Comparison of ENCODE assay signal across 9 cellular contexts in the genomic region with DNA sequence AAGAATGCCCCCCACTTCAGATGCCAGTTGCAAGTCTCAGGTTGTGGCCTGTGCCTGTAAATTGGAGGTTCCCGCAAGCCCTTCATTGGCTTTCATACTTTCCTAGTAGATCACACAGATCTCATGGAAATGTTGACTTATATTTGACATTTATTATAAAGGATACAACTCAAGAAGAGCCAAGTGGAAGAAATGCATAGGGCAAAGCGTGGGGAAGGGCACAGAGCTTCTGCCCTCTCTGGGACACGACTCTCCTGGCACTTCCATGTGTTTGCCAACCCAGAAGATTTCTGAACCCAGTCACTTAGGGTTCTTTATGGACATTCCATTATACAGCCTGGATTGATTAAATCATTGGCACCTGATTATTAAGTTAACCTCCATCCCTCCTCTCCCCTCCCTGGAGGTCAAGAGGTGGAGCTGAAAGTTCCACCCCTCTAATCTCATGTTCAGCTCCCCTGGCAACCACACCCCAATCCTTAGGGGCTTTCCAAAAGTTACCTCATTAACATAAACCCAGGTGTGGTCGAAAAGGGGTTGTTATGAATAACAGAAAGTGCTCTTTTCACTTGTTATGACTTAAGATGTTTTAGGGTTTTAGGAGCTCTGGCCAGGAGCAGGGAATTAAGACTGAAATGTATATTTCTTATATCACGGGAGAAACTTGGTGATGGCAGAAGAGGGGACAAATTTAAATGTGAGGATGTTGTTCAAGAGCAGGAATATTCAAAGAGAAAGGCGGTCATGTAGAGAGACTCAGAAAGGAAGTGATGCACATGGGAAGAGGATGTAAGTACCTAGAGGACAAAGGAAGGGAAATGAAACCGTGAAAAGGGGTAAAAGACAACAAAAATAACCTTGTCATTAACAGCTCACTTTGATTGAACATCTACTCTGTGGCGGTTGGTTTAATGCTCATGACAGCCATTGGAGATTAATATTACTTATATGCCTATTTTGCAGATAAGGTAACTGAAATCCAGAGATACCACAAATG. TPM values are rescaled to one million over a fixed set of nuclear protein-coding genes. Genes with fewer than 3 reads are reported as not detected.
DNase-seq lines count a peak whose midpoint lies in the region; ATAC-seq lines count a peak whose summit lies in the region.
"Had no signal": no experiment of that assay in that cellular context is flagged by ENCODE, and none has a peak within 500 bp of the region (broad histone marks: within the 10 kb centered on the region; RNA-seq: fewer than 3 reads in every experiment).

No MANE protein-coding gene starts in this region.

- H3K4me3 Mint-ChIP-seq in T-helper 17 cell, result peak overlapping the region; percentile 75
- H3K4me3 Mint-ChIP-seq in stimulated activated naive CD8-positive, alpha-beta T cell treated with anti-CD3 and anti-CD28 coated beads, Interleukin-15, Interleukin-2, amounts not matched to agents 100 ng/mL and 50 ng/mL, for 24 hours, result peak overlapping the region; percentile 73

- H3K36me3 Mint-ChIP-seq in T-helper 17 cell (ENCODE audit: low read depth), result peaks cover 30% of the 10 kb centered on the region
- peaks cover 85% of the 10 kb centered on the region for H3K36me3 Mint-ChIP-seq in stimulated activated naive CD8-positive, alpha-beta T cell treated with anti-CD3 and anti-CD28 coated beads, Interleukin-15, Interleukin-2, amounts not matched to agents 100 ng/mL and 50 ng/mL, for 24 hours (ENCODE audit: low read depth)

- peak; percentile 77 for ATAC-seq in HG02938 (IDR thresholded peaks at IDR 0.05; ENCODE audit: unreplicated experiment)
- ATAC-seq in T-helper 17 cell, result peak; percentile 91

- H3K9me3 ChIP-seq in T-helper 17 cell (ENCODE audit: control insufficient read depth, low read length, poor library complexity, severe bottlenecking), result no peaks in the 10 kb centered on the region
- H3K9me3 ChIP-seq: ascending aorta had no signal

- H3K27me3 Mint-ChIP-seq in T-helper 17 cell, result no peaks in the 10 kb centered on the region
- no peaks in the 10 kb centered on the region for H3K27me3 Mint-ChIP-seq in stimulated activated naive CD8-positive, alpha-beta T cell treated with anti-CD3 and anti-CD28 coated beads, Interleukin-15, Interleukin-2, amounts not matched to agents 100 ng/mL and 50 ng/mL, for 24 hours

- H3K27ac Mint-ChIP-seq in T-helper 17 cell, result peak overlapping the region; percentile 86
- H3K27ac Mint-ChIP-seq in stimulated activated naive CD8-positive, alpha-beta T cell treated with anti-CD3 and anti-CD28 coated beads, Interleukin-15, Interleukin-2, amounts not matched to agents 100 ng/mL and 50 ng/mL, for 24 hours, result peak overlapping the region; percentile 98

- peaks cover 39% of the 10 kb centered on the region for H3K4me1 Mint-ChIP-seq in T-helper 17 cell
- H3K4me1 Mint-ChIP-seq in stimulated activated naive CD8-positive, alpha-beta T cell treated with anti-CD3 and anti-CD28 coated beads, Interleukin-15, Interleukin-2, amounts not matched to agents 100 ng/mL and 50 ng/mL, for 24 hours (ENCODE audit: low read depth), result peaks cover 84% of the 10 kb centered on the region

- peak; percentile 20 to 27 for DNase-seq in activated CD4-positive, alpha-beta T cell treated with anti-CD3 and anti-CD28 coated beads for 4 hours
- DNase-seq in activated CD4-positive, alpha-beta T cell treated with anti-CD3 and anti-CD28 coated beads for 1 hour, result no peak
- DNase-seq in T-helper 17 cell (no peak), NCI-H1417 (lab: John Stamatoyannopoulos, UW) (no peak), DMS53 treated with DMSO at 0.1 percent for 48 hours (lab: John Stamatoyannopoulos, UW; ENCODE audit: unreplicated experiment) (no peak), NCI-H345 treated with DMSO at 0.1 percent for 48 hours (lab: John Stamatoyannopoulos, UW; ENCODE audit: unreplicated experiment) (no peak)

- H3K9me3 Mint-ChIP-seq in stimulated activated naive CD8-positive, alpha-beta T cell treated with anti-CD3 and anti-CD28 coated beads, Interleukin-15, Interleukin-2, amounts not matched to agents 100 ng/mL and 50 ng/mL, for 24 hours, result peaks cover 3% of the 10 kb centered on the region

RNA-seq across cellular contexts. Expression of gene SP100, which starts 31.8 kb away (rescaled TPM):
- 100 to 1,000 TPM; 220 to 246 TPM for total RNA-seq in T-helper 17 cell

Comparison
In these comparisons a context has a peak if more than half of its experiments do, and no peak if none do; other contexts are left out.
1. DNase-seq: peak in activated CD4-positive, alpha-beta T cell treated with anti-CD3 and anti-CD28 coated beads for 4 hours (2 of 2); none in activated CD4-positive, alpha-beta T cell treated with anti-CD3 and anti-CD28 coated beads for 1 hour (single experiment), T-helper 17 cell (0 of 3), NCI-H1417 (0 of 3), DMS53 treated with DMSO at 0.1 percent for 48 hours (single experiment) and NCI-H345 treated with DMSO at 0.1 percent for 48 hours (single experiment).